ENCODE assay signal across 16 cellular contexts in the genomic region with DNA sequence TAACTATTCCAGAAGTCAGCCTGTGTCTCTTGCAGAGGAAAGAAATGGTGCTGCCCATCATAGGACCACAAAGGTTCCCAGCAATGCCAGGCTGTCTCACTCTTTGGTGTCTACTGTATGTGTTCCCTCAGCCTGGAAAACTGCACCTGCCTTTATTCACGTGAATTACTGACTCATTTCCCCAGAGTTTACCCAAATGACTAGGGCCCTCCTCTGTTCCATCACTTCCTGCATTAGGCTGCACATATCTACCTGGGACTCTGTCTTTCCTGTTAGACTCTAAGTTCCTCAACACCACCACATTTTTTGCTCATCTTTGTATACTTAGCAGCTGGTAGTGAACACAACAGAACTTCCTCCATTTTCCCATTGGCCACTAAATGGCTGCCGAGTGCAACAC.
DNase-seq lines count a peak whose midpoint lies in the region; ATAC-seq, FAIRE-seq and TF ChIP-seq lines count a peak whose summit lies in the region.
"Had no signal": no experiment of that assay in that cellular context is flagged by ENCODE, and none has a peak within 500 bp of the region (broad histone marks: within the 10 kb centered on the region; RNA-seq: fewer than 3 reads in every experiment).

No MANE protein-coding gene starts in this region.

- no peaks in the 10 kb centered on the region for H3K9me1 ChIP-seq in keratinocyte (ENCODE audit: control insufficient read depth, extremely low read depth, insufficient read depth, low read length)

- intact Hi-C loops in GM12878 (cut with micrococcal nuclease; ENCODE audit: unreplicated experiment) = no loop called here

- CTCF ChIA-PET in GM12878 (lab: Yijun Ruan, JAX) = interaction anchor here (1.6 kb wide), 1 partner anchor 43 kb away, joined by 3 read pairs; no protein-coding TSS in a partner anchor

- H3K27me3 Mint-ChIP-seq in stimulated activated naive CD8-positive, alpha-beta T cell treated with anti-CD3 and anti-CD28 coated beads, Interleukin-15, amount 100 ng/mL, for 72 hours = peaks cover 31% of the 10 kb centered on the region

- H3K9me3 Mint-ChIP-seq in stimulated activated naive CD8-positive, alpha-beta T cell treated with anti-CD3 and anti-CD28 coated beads, Interleukin-15, amount 100 ng/mL, for 72 hours = no peaks in the 10 kb centered on the region

- WGBS in GM12878 (ENCODE audit: insufficient coverage, insufficient replicate concordance, low lambda C conversion rate, missing lambda C conversion rate) = 18% methylated on average over 2 of the region's 2 CpGs

- no peak for TF ChIP-seq RAD21 in GM12878 (IDR thresholded peaks at IDR 0.05; ENCODE audit: insufficient read depth, low read depth, low read length)

- H3K36me3 ChIP-seq in GM12878 (ENCODE audit: control insufficient read depth in 2 of 2, insufficient read depth in 2 of 2, low read length in 1 of 2) (no peaks in the 10 kb centered on the region; a peak in 1 of 4 replicates), keratinocyte (ENCODE audit: control insufficient read depth in 2 of 2, extremely low read depth in 1 of 2, insufficient read depth in 2 of 2, low read length in 2 of 2) (no peaks in the 10 kb centered on the region)
- H3K36me3 ChIP-seq: BLaER1 treated with 17β-estradiol and CSF1 and Interleukin-3, amounts not matched to agents 10 nM and 100 nM had no signal

- RAD21 ChIA-PET in GM12878 (lab: Charles Lee; ENCODE audit: unreplicated experiment) = no interaction called here

- no peak overlapping the region for H3K27ac ChIP-seq in GM12878 (ENCODE audit: control insufficient read depth, insufficient read depth)
- no peak overlapping the region for H3K27ac ChIP-seq in keratinocyte (ENCODE audit: control insufficient read depth, insufficient read depth, low read length)
- H3K27ac ChIP-seq: BLaER1 treated with 17β-estradiol and CSF1 and Interleukin-3, amounts not matched to agents 10 nM and 100 nM had no signal

- TF ChIP-seq CTCF in GM12878 (IDR thresholded peaks at IDR 0.05 in 2 of 3, conservative IDR thresholded peaks at IDR 0.05 in 1 of 3; ENCODE audit: control insufficient read depth in 2 of 3, extremely low read depth in 1 of 3, insufficient read depth in 1 of 3, low read depth in 3 of 3, low read length in 3 of 3) (no peak), keratinocyte (optimal IDR thresholded peaks at IDR 0.05 in 1 of 3, IDR thresholded peaks at IDR 0.05 in 1 of 3, conservative IDR thresholded peaks at IDR 0.05 in 1 of 3; ENCODE audit: extremely low read depth in 1 of 3, insufficient read depth in 2 of 3, low read length in 3 of 3) (no peak)

- dilution Hi-C loops in keratinocyte (cut with MboI; ENCODE audit: extremely low pct_ligation_motif_present, low sequenced_read_pairs) = no loop called here

- no peak overlapping the region for H3K4me3 Mint-ChIP-seq in stimulated activated naive CD8-positive, alpha-beta T cell treated with anti-CD3 and anti-CD28 coated beads, Interleukin-15, amount 100 ng/mL, for 72 hours
- H3K4me3 Mint-ChIP-seq: CD4-positive, CD25-positive, alpha-beta regulatory T cell had no signal

- H3K4me2 ChIP-seq in GM12878 (ENCODE audit: control insufficient read depth, insufficient read depth) = no peak overlapping the region
- no peak overlapping the region for H3K4me2 ChIP-seq in keratinocyte (ENCODE audit: control insufficient read depth, extremely low read depth, insufficient read depth, low read depth, low read length)

- SMC1A ChIA-PET in GM12878 (lab: Charles Lee; ENCODE audit: uncharacterized antibody, unreplicated experiment) = interaction anchor here (0.7 to 4.0 kb wide), 5 partner anchors 10 to 172 kb away, joined by 3 to 13 read pairs (median 9); no protein-coding TSS in a partner anchor

- no peak overlapping the region for H3K9ac ChIP-seq in GM12878 (ENCODE audit: control insufficient read depth, insufficient read depth, low read length)
- H3K9ac ChIP-seq in keratinocyte (ENCODE audit: control insufficient read depth, extremely low read depth, insufficient read depth, low read length) = no peak overlapping the region
- H3K9ac ChIP-seq: BLaER1 treated with 17β-estradiol and CSF1 and Interleukin-3, amounts not matched to agents 10 nM and 100 nM had no signal

- TF ChIP-seq POLR2A in GM12878 (IDR thresholded peaks at IDR 0.05; ENCODE audit: low read depth, low read length) = no peak

- no peaks in the 10 kb centered on the region for H3K4me1 Mint-ChIP-seq in stimulated activated naive CD8-positive, alpha-beta T cell treated with anti-CD3 and anti-CD28 coated beads, Interleukin-15, amount 100 ng/mL, for 72 hours
- H3K4me1 Mint-ChIP-seq: CD4-positive, CD25-positive, alpha-beta regulatory T cell had no signal

- POLR2A ChIA-PET in GM12878 (lab: Charles Lee) = interaction anchor here (1.1 to 1.4 kb wide), 2 partner anchors 9 to 75 kb away, joined by 3 to 4 read pairs; no protein-coding TSS in a partner anchor

- H3K27me3 ChIP-seq in GM12878 (replicated peaks in 1 of 2; ENCODE audit: control insufficient read depth in 2 of 2, insufficient read depth in 2 of 2, low read length in 1 of 2) = no peaks in the 10 kb centered on the region
- no peaks in the 10 kb centered on the region for H3K27me3 ChIP-seq in keratinocyte (ENCODE audit: control insufficient read depth, extremely low read depth, insufficient read depth, low read length)
- H3K27me3 ChIP-seq: BLaER1 treated with 17β-estradiol and CSF1 and Interleukin-3, amounts not matched to agents 10 nM and 100 nM had no signal

- H2AFZ ChIP-seq in GM12878 (ENCODE audit: control insufficient read depth, low read depth, low read length) = no peak overlapping the region
- H2AFZ ChIP-seq in keratinocyte (ENCODE audit: control insufficient read depth, low read length) = no peak overlapping the region

- H3K4me1 ChIP-seq in GM12878 (ENCODE audit: control insufficient read depth, insufficient read depth, low read length) = no peaks in the 10 kb centered on the region
- peaks cover 10% of the 10 kb centered on the region for H3K4me1 ChIP-seq in keratinocyte (ENCODE audit: control insufficient read depth, extremely low read depth, insufficient read depth, low read length)

- peak; percentile 23 for ATAC-seq in stimulated activated naive CD8-positive, alpha-beta T cell treated with anti-CD3 and anti-CD28 coated beads, Interleukin-15, amount 100 ng/mL, for 72 hours
- ATAC-seq in stimulated activated naive CD8-positive, alpha-beta T cell treated with anti-CD3 and anti-CD28 coated beads, Interleukin-15, Interleukin-2, amounts not matched to agents 100 U/mL and 50 U/mL, for 24 hours = no peak
- ATAC-seq in GM12878 (peak; percentile 41), HG03571 (IDR thresholded peaks at IDR 0.05; ENCODE audit: unreplicated experiment) (no peak), GM21717 (IDR thresholded peaks at IDR 0.05; ENCODE audit: unreplicated experiment) (no peak)

- no peak overlapping the region for H3K4me3 ChIP-seq in GM12878
- no peak overlapping the region for H3K4me3 ChIP-seq in keratinocyte (ENCODE audit: control insufficient read depth in 2 of 3, extremely low read depth in 1 of 3, insufficient read depth in 2 of 3, low read depth in 1 of 3, low read length in 3 of 3)
- H3K4me3 ChIP-seq: BLaER1 treated with 17β-estradiol and CSF1 and Interleukin-3, amounts not matched to agents 10 nM and 100 nM had no signal

- no peak for TF ChIP-seq EP300 in GM12878 (IDR thresholded peaks at IDR 0.05; ENCODE audit: borderline replicate concordance in 1 of 2, control insufficient read depth in 1 of 2, low read depth in 2 of 2, low read length in 2 of 2)

- FAIRE-seq in GM12878 (lab: Jason Lieb, UNC) (no peak), keratinocyte (lab: Jason Lieb, UNC) (peak; percentile 9)

- H3K9me3 ChIP-seq in GM12878 (replicated peaks; ENCODE audit: control insufficient read depth, insufficient read depth, low read length) (no peaks in the 10 kb centered on the region), keratinocyte (ENCODE audit: control insufficient read depth, low read depth, low read length) (no peaks in the 10 kb centered on the region)
- H3K9me3 ChIP-seq: BLaER1 treated with 17β-estradiol and CSF1 and Interleukin-3, amounts not matched to agents 10 nM and 100 nM had no signal

- BruUV-seq in GM12878 (replicated peaks; lab: Mats Ljungman, UMichigan) = no TSS peak

- DNase-seq in stimulated activated naive CD8-positive, alpha-beta T cell treated with anti-CD3 and anti-CD28 coated beads, Interleukin-15, amount 100 ng/mL, for 72 hours = no peak
- no peak for DNase-seq in stimulated activated naive CD8-positive, alpha-beta T cell treated with anti-CD3 and anti-CD28 coated beads, Interleukin-15, Interleukin-2, amounts not matched to agents 100 U/mL and 50 U/mL, for 24 hours
- DNase-seq in GM12878 (ENCODE audit: low read depth, low spot score) = no peak
- DNase-seq in keratinocyte (ENCODE audit: low read depth, low spot score) = no peak
- DNase-seq in GOT3 (lab: John Stamatoyannopoulos, UW) = no peak
- DNase-seq: ACHN; Calu3; CD4-positive, CD25-positive, alpha-beta regulatory T cell; DMS 273 treated with DMSO at 0.1 percent for 48 hours; DND-41; GDM1; H7; IMR-90 had no signal

- in situ Hi-C loops in GM12878 (cut with MboI) = no loop called here

- H4K20me1 ChIP-seq in GM12878 (ENCODE audit: control insufficient read depth, insufficient read depth) (0 out of 2 replicates have a peak, but pooled peaks cover 2% of the 10 kb centered on the region), keratinocyte (ENCODE audit: control insufficient read depth, extremely low read depth, insufficient read depth, low read length) (no peaks in the 10 kb centered on the region)
- H4K20me1 ChIP-seq: BLaER1 treated with 17β-estradiol and CSF1 and Interleukin-3, amounts not matched to agents 10 nM and 100 nM had no signal

- H3K79me2 ChIP-seq in GM12878 (ENCODE audit: control insufficient read depth, insufficient read depth, low read length) (no peaks in the 10 kb centered on the region), keratinocyte (ENCODE audit: control insufficient read depth, insufficient read depth, low read length) (no peaks in the 10 kb centered on the region)

- no peak overlapping the region for H3K27ac Mint-ChIP-seq in stimulated activated naive CD8-positive, alpha-beta T cell treated with anti-CD3 and anti-CD28 coated beads, Interleukin-15, amount 100 ng/mL, for 72 hours
- H3K27ac Mint-ChIP-seq: CD4-positive, CD25-positive, alpha-beta regulatory T cell had no signal

TF ChIP-seq in GM12878, 131 proteins besides CTCF, POLR2A, EP300 and RAD21 (continues in another document):
- TF ChIP-seq PBX3 (IDR thresholded peaks at IDR 0.05; ENCODE audit: insufficient replicate concordance, low read depth, low read length) (no peak), BHLHE40 (IDR thresholded peaks at IDR 0.05; ENCODE audit: borderline replicate concordance in 1 of 2, low read depth in 2 of 2, low read length in 1 of 2) (peak; percentile 23 to 47; a peak in 2 of 4 replicates)

Comparison
In these comparisons a context has a peak if more than half of its experiments do, and no peak if none do; other contexts are left out.
1. ATAC-seq: peak in stimulated activated naive CD8-positive, alpha-beta T cell treated with anti-CD3 and anti-CD28 coated beads, Interleukin-15, amount 100 ng/mL, for 72 hours (single experiment) and GM12878 (single experiment); none in stimulated activated naive CD8-positive, alpha-beta T cell treated with anti-CD3 and anti-CD28 coated beads, Interleukin-15, Interleukin-2, amounts not matched to agents 100 U/mL and 50 U/mL, for 24 hours (single experiment), HG03571 (single experiment) and GM21717 (single experiment).